In the genomic region with DNA sequence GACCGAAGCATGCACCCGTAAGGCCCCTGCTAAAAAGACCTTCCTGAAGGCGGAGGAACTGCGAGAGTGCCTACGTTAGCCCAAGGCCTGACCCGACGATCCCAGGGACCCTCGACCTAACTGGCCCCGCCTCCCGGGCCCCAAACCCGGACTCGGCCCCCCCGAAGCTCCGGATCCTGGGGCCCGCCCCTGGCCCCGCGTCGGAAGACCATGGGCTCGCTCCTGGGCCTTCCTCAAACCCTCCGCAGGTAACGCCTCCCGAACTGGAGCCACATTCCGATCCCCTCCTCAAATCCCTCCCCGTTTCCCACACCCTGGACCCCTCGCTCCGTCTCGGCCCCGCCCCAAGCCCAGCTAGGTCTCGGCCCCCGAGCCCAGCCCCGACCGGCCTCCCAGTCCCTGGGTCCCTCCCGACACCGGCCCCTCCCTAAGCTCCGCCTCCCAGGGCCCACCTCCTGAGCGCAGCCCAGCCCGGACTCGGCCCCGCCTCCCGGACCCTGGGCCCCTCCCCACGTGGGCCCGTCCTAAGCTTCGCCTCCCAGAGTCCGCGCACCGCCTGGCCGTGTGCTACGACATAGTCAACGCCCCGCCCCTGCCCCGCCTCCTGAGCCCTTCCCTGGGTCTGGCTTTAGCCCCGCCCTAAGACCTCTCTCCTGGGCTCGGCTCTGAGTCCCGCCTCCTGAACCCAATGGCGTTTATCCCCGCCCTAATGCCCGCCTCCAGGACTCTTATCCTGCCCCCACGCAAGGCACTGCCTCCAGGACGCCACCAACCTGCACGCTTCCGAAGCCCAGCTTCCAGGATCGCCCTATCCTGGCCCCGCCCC, we compare ENCODE assay signal across 8 cellular contexts. TPM values are rescaled to one million over a fixed set of nuclear protein-coding genes. Genes with fewer than 3 reads are reported as not detected.
A peak's percentile ranks its signal among the peaks of the same experiment; 100 is the strongest.
DNase-seq lines count a peak whose midpoint lies in the region; ATAC-seq and TF ChIP-seq lines count a peak whose summit lies in the region.
"Not testable (repeated sequence)": the region's sequence is repeated elsewhere in the genome, so short reads cannot be mapped to it uniquely, and the experiment has no call there.

No MANE protein-coding gene starts in this region.

- intact Hi-C loops in OCI-LY7 (cut with micrococcal nuclease; ENCODE audit: unreplicated experiment) = not testable (repeated sequence)

- not testable (repeated sequence) for H4K20me1 ChIP-seq in OCI-LY7 (ENCODE audit: insufficient read depth, low read length)

- not testable (repeated sequence) for H3K79me2 ChIP-seq in OCI-LY7 (ENCODE audit: insufficient read depth, low read depth, low read length)

- H3K4me1 Mint-ChIP-seq in activated CD8-positive, alpha-beta memory T cell treated with anti-CD3 and anti-CD28 coated beads, Interleukin-2, amount 10 ng/mL, durations not matched to agents 7 days and 5 days = peaks cover 13% of the 10 kb centered on the region

- H3K27ac Mint-ChIP-seq in activated CD8-positive, alpha-beta memory T cell treated with anti-CD3 and anti-CD28 coated beads, Interleukin-2, amount 10 ng/mL, durations not matched to agents 7 days and 5 days = peak overlapping the region; percentile 98

- not testable (repeated sequence) for H3K27ac ChIP-seq in HL-60 (replicated peaks)
- H3K27ac ChIP-seq in OCI-LY7 (ENCODE audit: low read depth, low read length, poor library complexity, severe bottlenecking) (peak overlapping the region; percentile 35), rectal smooth muscle tissue (ENCODE audit: low read depth, low read length) (peak overlapping the region; percentile 86), thoracic aorta (peak overlapping the region; percentile 78 to 88)

- peak overlapping the region; percentile 72 for H2AFZ ChIP-seq in OCI-LY7 (ENCODE audit: low read length)

- peak overlapping the region; percentile 85 for H3K4me3 Mint-ChIP-seq in activated CD8-positive, alpha-beta memory T cell treated with anti-CD3 and anti-CD28 coated beads, Interleukin-2, amount 10 ng/mL, durations not matched to agents 7 days and 5 days

- H3K36me3 Mint-ChIP-seq in activated CD8-positive, alpha-beta memory T cell treated with anti-CD3 and anti-CD28 coated beads, Interleukin-2, amount 10 ng/mL, durations not matched to agents 7 days and 5 days = not testable (repeated sequence)

- TF ChIP-seq CTCF in HL-60 (IDR thresholded peaks at IDR 0.05; ENCODE audit: insufficient read depth, low read length); OCI-LY7 (conservative IDR thresholded peaks at IDR 0.05; ENCODE audit: low read length); thoracic aorta (IDR thresholded peaks at IDR 0.05): not testable (repeated sequence)

- peak; percentile 83 for ATAC-seq in activated CD8-positive, alpha-beta memory T cell treated with anti-CD3 and anti-CD28 coated beads, Interleukin-2, amount 10 ng/mL, durations not matched to agents 7 days and 5 days
- not testable (repeated sequence) for ATAC-seq in thoracic aorta (ENCODE audit: insufficient number of reproducible peaks, low FRiP score, low read depth)

- H3K9me3 Mint-ChIP-seq in activated CD8-positive, alpha-beta memory T cell treated with anti-CD3 and anti-CD28 coated beads, Interleukin-2, amount 10 ng/mL, durations not matched to agents 7 days and 5 days (ENCODE audit: low read depth) = not testable (repeated sequence)

- H3K36me3 ChIP-seq in OCI-LY7 (ENCODE audit: insufficient read depth, low read length); rectal smooth muscle tissue (ENCODE audit: control insufficient read depth, insufficient read depth, low read length); thoracic aorta: not testable (repeated sequence)

- not testable (repeated sequence) for H3K27me3 Mint-ChIP-seq in activated CD8-positive, alpha-beta memory T cell treated with anti-CD3 and anti-CD28 coated beads, Interleukin-2, amount 10 ng/mL, durations not matched to agents 7 days and 5 days

- H3K4me1 ChIP-seq in OCI-LY7 (ENCODE audit: insufficient read depth, low read length, poor library complexity, severe bottlenecking); rectal smooth muscle tissue (ENCODE audit: control insufficient read depth, insufficient read depth, low read length); thoracic aorta (ENCODE audit: control insufficient read depth in 1 of 2, low read depth in 2 of 2): not testable (repeated sequence)

- peak overlapping the region; percentile 38 for H3K4me3 ChIP-seq in HL-60 (replicated peaks; ENCODE audit: insufficient read depth, low read length)
- H3K4me3 ChIP-seq in OCI-LY7 (ENCODE audit: low read depth, low read length, poor library complexity, severe bottlenecking) = peak overlapping the region; percentile 73
- H3K4me3 ChIP-seq in rectal smooth muscle tissue (ENCODE audit: low read length) = peak overlapping the region; percentile 77
- H3K4me3 ChIP-seq in thoracic aorta = peak overlapping the region; percentile 87

- peak overlapping the region; percentile 49 for H3K9ac ChIP-seq in rectal smooth muscle tissue (ENCODE audit: low read length)

- not testable (repeated sequence) for H3K9me2 ChIP-seq in OCI-LY7 (ENCODE audit: insufficient read depth, low read length)

- not testable (repeated sequence) for BruUV-seq in OCI-LY7 (replicated peaks; lab: Mats Ljungman, UMichigan)

- DNase-seq in GM04503 (ENCODE audit: low read depth) = peak; percentile 81
- peak; percentile 7 to 44 for DNase-seq in HL-60 (ENCODE audit: low read depth in 1 of 2, low spot score in 1 of 2)
- DNase-seq in OCI-LY7 (ENCODE audit: low spot score) = peak; percentile 93
- DNase-seq in activated CD8-positive, alpha-beta memory T cell treated with anti-CD3 and anti-CD28 coated beads, Interleukin-2, amount 10 ng/mL, durations not matched to agents 7 days and 5 days = peak; percentile 96
- peak; percentile 40 for DNase-seq in cortex of kidney (lab: John Stamatoyannopoulos, UW)
- DNase-seq in iPS-NIHi11 (ENCODE audit: low spot score) = peak; percentile 16
- DNase-seq in thoracic aorta (ENCODE audit: low spot score) = peak; percentile 93

- POLR2A ChIA-PET in OCI-LY7 (lab: Charles Lee) = interaction anchor here (0.6 kb wide), 1 partner anchor 880 kb away, joined by 3 read pairs; no protein-coding TSS in a partner anchor

- not testable (repeated sequence) for H3K27me3 ChIP-seq in HL-60 (ENCODE audit: insufficient read depth, poor library complexity, severe bottlenecking); rectal smooth muscle tissue (ENCODE audit: control insufficient read depth, insufficient read depth, low read length); thoracic aorta (replicated peaks; ENCODE audit: insufficient read depth)

- CTCF ChIA-PET in OCI-LY7 (lab: Charles Lee; ENCODE audit: unreplicated experiment); activated CD8-positive, alpha-beta memory T cell treated with anti-CD3 and anti-CD28 coated beads, Interleukin-2, amount 10 ng/mL, durations not matched to agents 7 days and 5 days (lab: Charles Lee): not testable (repeated sequence)

- H3K4me2 ChIP-seq in OCI-LY7 (ENCODE audit: low read length) = peak overlapping the region; percentile 80

- H3K9me3 ChIP-seq in OCI-LY7 (ENCODE audit: low read length); thoracic aorta: not testable (repeated sequence)

RNA-seq across cellular contexts. Expression of gene FAM90A26, which starts 17.8 kb away (rescaled TPM):
- total RNA-seq in OCI-LY7 (2014; rRNA removed; shearing (Covaris generic)) = not detected in 2 replicates
- total RNA-seq in OCI-LY7 (2022) = not detected in 2 replicates
- total RNA-seq in activated CD8-positive, alpha-beta memory T cell treated with anti-CD3 and anti-CD28 coated beads, Interleukin-2, amount 10 ng/mL, durations not matched to agents 7 days and 5 days = not detected
- total RNA-seq in thoracic aorta = not detected

RNA-seq across cellular contexts. Expression of gene USP17L10, which starts 58.1 kb away (rescaled TPM):
- not detected in 2 replicates for total RNA-seq in OCI-LY7 (2014; rRNA removed; shearing (Covaris generic))
- total RNA-seq in OCI-LY7 (2022) (not detected in 2 replicates), thoracic aorta (not detected)
- not detected for total RNA-seq in activated CD8-positive, alpha-beta memory T cell treated with anti-CD3 and anti-CD28 coated beads, Interleukin-2, amount 10 ng/mL, durations not matched to agents 7 days and 5 days

Comparison
In these comparisons a context has a peak if more than half of its experiments do, and no peak if none do; other contexts are left out.
1. DNase-seq: peak in every context shown above with its lines; median percentile 96 in activated CD8-positive, alpha-beta memory T cell treated with anti-CD3 and anti-CD28 coated beads, Interleukin-2, amount 10 ng/mL, durations not matched to agents 7 days and 5 days; 93 in OCI-LY7; 93 in thoracic aorta; 81 in GM04503; 40 in cortex of kidney; 26 in HL-60; 16 in iPS-NIHi11.